21 cellular contexts compared by ENCODE assay signal in the genomic region with DNA sequence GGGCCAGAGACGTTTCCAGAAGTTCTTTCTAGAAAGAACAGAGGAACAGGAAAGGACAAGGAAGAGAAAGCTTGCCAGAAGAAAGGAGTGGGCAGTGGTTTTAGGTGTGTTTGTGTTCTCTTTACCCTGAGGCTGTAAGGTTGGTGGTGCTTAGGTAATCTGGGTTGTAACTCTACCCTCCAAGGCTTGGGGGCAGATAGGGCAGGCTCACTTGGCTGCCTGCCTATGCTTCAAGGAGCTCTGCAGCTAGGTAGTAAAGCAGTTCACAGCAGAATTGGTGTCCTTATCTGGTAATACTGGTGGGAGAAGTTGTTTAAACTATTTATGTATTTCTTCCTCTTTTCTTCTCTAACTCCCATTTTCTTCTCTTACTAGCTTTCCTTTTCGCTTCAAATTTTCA.
DNase-seq lines count a peak whose midpoint lies in the region; ATAC-seq and TF ChIP-seq lines count a peak whose summit lies in the region.
"Had no signal": no experiment of that assay in that cellular context is flagged by ENCODE, and none has a peak within 500 bp of the region (broad histone marks: within the 10 kb centered on the region; RNA-seq: fewer than 3 reads in every experiment).

No MANE protein-coding gene starts in this region.

- ATAC-seq in HG03460 (IDR thresholded peaks at IDR 0.05; ENCODE audit: unreplicated experiment) (no peak), HG03457 (IDR thresholded peaks at IDR 0.05; ENCODE audit: unreplicated experiment) (no peak)
- ATAC-seq: gastroesophageal sphincter had no signal

- H3K27me3 Mint-ChIP-seq in nephron progenitor cell (ENCODE audit: low read depth, poor library complexity): no peaks in the 10 kb centered on the region

- H3K36me3 Mint-ChIP-seq in nephron progenitor cell (ENCODE audit: low read depth): no peaks in the 10 kb centered on the region
- H3K36me3 Mint-ChIP-seq: activated naive CD8-positive, alpha-beta T cell treated with anti-CD3 and anti-CD28 coated beads for 36 hours; immature natural killer cell had no signal

- no peak overlapping the region for H3K4me3 Mint-ChIP-seq in nephron progenitor cell
- H3K4me3 Mint-ChIP-seq: activated CD4-positive, alpha-beta T cell treated with anti-CD3 and anti-CD28 coated beads, Interleukin-2, amount 10 ng/mL, durations not matched to agents 24 days and 14 days; activated naive CD8-positive, alpha-beta T cell treated with anti-CD3 and anti-CD28 coated beads for 36 hours; immature natural killer cell had no signal

- DNase-seq in DMS 273 (lab: John Stamatoyannopoulos, UW; ENCODE audit: unreplicated experiment) (peak; percentile 28), DMS 273 treated with DMSO at 0.1 percent for 48 hours (lab: John Stamatoyannopoulos, UW) (no peak), NCI-H69 (lab: John Stamatoyannopoulos, UW) (peak; percentile 71), choroid plexus epithelial cell (ENCODE audit: low read depth) (peak; percentile 5), nephron progenitor cell (no peak)
- no peak for DNase-seq in stimulated activated naive CD4-positive, alpha-beta T cell treated with Interleukin-2 at 50 U/mL for 16 hours (lab: John Stamatoyannopoulos, UW)
- DNase-seq: 8988T; activated CD4-positive, alpha-beta T cell treated with anti-CD3 and anti-CD28 coated beads, Interleukin-2, amount 10 ng/mL, durations not matched to agents 24 days and 14 days; activated naive CD8-positive, alpha-beta T cell treated with anti-CD3 and anti-CD28 coated beads for 36 hours; C1 segment of cervical spinal cord; H7; immature natural killer cell; NCI-H1436; NCI-H524 treated with DMSO at 0.1 percent for 48 hours; RPMI8226; T-helper 2 cell had no signal

- no peaks in the 10 kb centered on the region for H3K9me3 Mint-ChIP-seq in nephron progenitor cell
- H3K9me3 Mint-ChIP-seq: activated CD4-positive, alpha-beta T cell treated with anti-CD3 and anti-CD28 coated beads, Interleukin-2, amount 10 ng/mL, durations not matched to agents 24 days and 14 days; activated naive CD8-positive, alpha-beta T cell treated with anti-CD3 and anti-CD28 coated beads for 36 hours; immature natural killer cell had no signal

- H3K27ac Mint-ChIP-seq in nephron progenitor cell: peak overlapping the region; percentile 82
- H3K27ac Mint-ChIP-seq: activated CD4-positive, alpha-beta T cell treated with anti-CD3 and anti-CD28 coated beads, Interleukin-2, amount 10 ng/mL, durations not matched to agents 24 days and 14 days; activated naive CD8-positive, alpha-beta T cell treated with anti-CD3 and anti-CD28 coated beads for 36 hours had no signal

- no peak overlapping the region for H3K4me3 ChIP-seq in choroid plexus epithelial cell (ENCODE audit: low read depth, low read length)
- H3K4me3 ChIP-seq: gastroesophageal sphincter, prostate gland, suprapubic skin had no signal

- no peaks in the 10 kb centered on the region for H3K4me1 Mint-ChIP-seq in nephron progenitor cell
- H3K4me1 Mint-ChIP-seq: activated CD4-positive, alpha-beta T cell treated with anti-CD3 and anti-CD28 coated beads, Interleukin-2, amount 10 ng/mL, durations not matched to agents 24 days and 14 days; activated naive CD8-positive, alpha-beta T cell treated with anti-CD3 and anti-CD28 coated beads for 36 hours; immature natural killer cell had no signal

- TF ChIP-seq CTCF in choroid plexus epithelial cell (conservative IDR thresholded peaks at IDR 0.05; ENCODE audit: low read depth, low read length): no peak
- TF ChIP-seq CTCF in nephron progenitor cell (IDR thresholded peaks at IDR 0.05): no peak

Comparison
In these comparisons a context has a peak if more than half of its experiments do, and no peak if none do; other contexts are left out.
1. DNase-seq: peak in DMS 273 (single experiment), NCI-H69 (single experiment) and choroid plexus epithelial cell (single experiment); none in DMS 273 treated with DMSO at 0.1 percent for 48 hours (single experiment), nephron progenitor cell (single experiment) and stimulated activated naive CD4-positive, alpha-beta T cell treated with Interleukin-2 at 50 U/mL for 16 hours (single experiment).